18 cellular contexts compared by ENCODE assay signal in the genomic region with DNA sequence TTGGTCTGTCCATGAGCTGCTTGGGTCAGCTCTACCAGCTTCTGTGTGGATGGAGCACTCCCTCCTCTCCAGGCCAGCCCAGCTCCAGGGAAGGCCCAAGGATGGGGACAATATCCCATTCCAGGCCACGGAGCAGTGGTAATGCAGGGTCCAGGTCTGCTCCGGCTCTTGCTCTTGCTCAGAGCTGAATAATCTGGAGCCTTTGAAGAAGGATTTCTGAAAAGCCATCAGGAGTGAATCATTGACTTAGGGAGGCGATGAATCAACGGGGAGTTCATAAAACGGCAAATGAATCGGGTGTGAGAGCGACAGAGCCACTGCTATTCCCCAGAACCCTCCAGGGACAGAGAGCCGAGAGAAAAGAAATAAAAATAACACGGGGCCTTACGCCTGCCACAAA. TPM values are rescaled to one million over a fixed set of nuclear protein-coding genes. Genes with fewer than 3 reads are reported as not detected.
A peak's percentile ranks its signal among the peaks of the same experiment; 100 is the strongest.
DNase-seq lines count a peak whose midpoint lies in the region; ATAC-seq and TF ChIP-seq lines count a peak whose summit lies in the region.
"Had no signal": no experiment of that assay in that cellular context is flagged by ENCODE, and none has a peak within 500 bp of the region (broad histone marks: within the 10 kb centered on the region; RNA-seq: fewer than 3 reads in every experiment).

No MANE protein-coding gene starts in this region.

- no peak overlapping the region for H3K4me3 ChIP-seq in heart left ventricle
- H3K4me3 ChIP-seq: coronary artery, GM12878 had no signal

- intact Hi-C loops in heart left ventricle (cut with DNase I): no loop called here

- H3K9me3 ChIP-seq in heart left ventricle: no peaks in the 10 kb centered on the region

- H3K4me3 Mint-ChIP-seq in type B pancreatic cell: no peak overlapping the region
- H3K4me3 Mint-ChIP-seq: activated CD4-positive, alpha-beta T cell treated with anti-CD3 and anti-CD28 coated beads, Interleukin-2, amount 10 ng/mL, durations not matched to agents 24 days and 14 days; activated T-cell treated with anti-CD3 and anti-CD28 coated beads, Interleukin-2, amount 50 U/mL, for 24 hours had no signal

- peaks cover 19 to 41% (median 32%) of the 10 kb centered on the region in 9 donors for H3K27me3 ChIP-seq in heart left ventricle

- no peak overlapping the region for H3K27ac ChIP-seq in heart left ventricle
- H3K27ac ChIP-seq: coronary artery had no signal

- TF ChIP-seq POLR2A in heart left ventricle (IDR thresholded peaks at IDR 0.05): no peak

- TF ChIP-seq CTCF in type B pancreatic cell (conservative IDR thresholded peaks at IDR 0.05) (no peak), heart left ventricle (IDR thresholded peaks at IDR 0.05) (no peak)

- no peaks in the 10 kb centered on the region for H3K36me3 ChIP-seq in heart left ventricle

- no peak for ATAC-seq in heart left ventricle
- ATAC-seq in HG03354 (IDR thresholded peaks at IDR 0.05; ENCODE audit: poor library complexity, severe bottlenecking, unreplicated experiment): no peak
- ATAC-seq: GM12878 had no signal

- no peaks in the 10 kb centered on the region for H3K9me3 Mint-ChIP-seq in type B pancreatic cell
- H3K9me3 Mint-ChIP-seq: activated CD4-positive, alpha-beta T cell treated with anti-CD3 and anti-CD28 coated beads, Interleukin-2, amount 10 ng/mL, durations not matched to agents 24 days and 14 days; activated T-cell treated with anti-CD3 and anti-CD28 coated beads, Interleukin-2, amount 50 U/mL, for 24 hours had no signal

- H3K27me3 Mint-ChIP-seq in type B pancreatic cell: peaks cover 64% of the 10 kb centered on the region

- no peak overlapping the region for H3K27ac Mint-ChIP-seq in type B pancreatic cell
- H3K27ac Mint-ChIP-seq: activated CD4-positive, alpha-beta T cell treated with anti-CD3 and anti-CD28 coated beads, Interleukin-2, amount 10 ng/mL, durations not matched to agents 24 days and 14 days; activated T-cell treated with anti-CD3 and anti-CD28 coated beads, Interleukin-2, amount 50 U/mL, for 24 hours had no signal

- peaks cover 6% of the 10 kb centered on the region for H3K4me1 Mint-ChIP-seq in type B pancreatic cell (ENCODE audit: unreplicated experiment)

- H3K4me1 ChIP-seq in heart left ventricle: peaks cover 0 to 2% (median 0%) of the 10 kb centered on the region in 12 donors

- WGBS in heart left ventricle, 4 donors: 62 to 79% (median 76%) methylated on average over 10 of the region's 10 CpGs

- peaks cover 3% of the 10 kb centered on the region for H3K36me3 Mint-ChIP-seq in type B pancreatic cell

- peak; percentile 71 for DNase-seq in AG08395 (ENCODE audit: low spot score)
- DNase-seq in HPDE6-E6E7 (ENCODE audit: extremely low spot score): peak; percentile 54
- DNase-seq in amniotic epithelial cell (ENCODE audit: low read depth): peak; percentile 64
- DNase-seq in kidney glomerular epithelial cell (lab: John Stamatoyannopoulos, UW): peak; percentile 82
- DNase-seq in dedifferentiated amniotic fluid mesenchymal stem cell (ENCODE audit: extremely low spot score): no peak
- no peak for DNase-seq in type B pancreatic cell (ENCODE audit: extremely low spot score, unreplicated experiment)
- no peak for DNase-seq in heart left ventricle
- DNase-seq: activated CD4-positive, alpha-beta T cell treated with anti-CD3 and anti-CD28 coated beads, Interleukin-2, amount 10 ng/mL, durations not matched to agents 24 days and 14 days; amniotic stem cell; DMS153; NCI-H1105 treated with DMSO at 0.1 percent for 48 hours; NCI-H345; OCI-M1 had no signal

RNA-seq across cellular contexts. Expression of a gene that starts 7.8 kb away (rescaled TPM):
- 0.69 and 2.8 TPM in 2 replicates for total RNA-seq in type B pancreatic cell (ENCODE audit: low replicate concordance)
- under 1 TPM in 2 of 9 donors, not detected in 7; 0.17 to 0.18 TPM for total RNA-seq in heart left ventricle
- polyA plus RNA-seq in heart left ventricle: not detected
- total RNA-seq: T-helper 2 cell treated with Interferon-gamma antibody and Interleukin-4, amounts not matched to agents 100 ng/mL and 5 ng/mL, for 36 hours had no signal

RNA-seq across cellular contexts. Expression of a gene that starts 26.3 kb away (rescaled TPM):
- total RNA-seq in type B pancreatic cell (ENCODE audit: low replicate concordance): 22.7 and 33.1 TPM in 2 replicates
- 10 to 100 TPM; 30.7 to 43.7 (median 36.5) TPM for total RNA-seq in heart left ventricle
- 10 to 100 TPM; 36.2 to 51.6 TPM for polyA plus RNA-seq in heart left ventricle

RNA-seq across cellular contexts. Expression of a gene that starts 33.5 kb away (rescaled TPM):
- total RNA-seq in type B pancreatic cell (ENCODE audit: low replicate concordance) (7.0 and 25.1 TPM in 2 replicates), heart left ventricle (10 to 100 TPM in 6 of 9 donors, 1 to 10 TPM in 3; 4.6 to 27.0 (median 11.3) TPM)
- polyA plus RNA-seq in heart left ventricle: 10 to 100 TPM; 13.7 to 15.4 TPM

RNA-seq across cellular contexts. Expression of a gene that starts 49.0 kb away (rescaled TPM):
- total RNA-seq in type B pancreatic cell (ENCODE audit: low replicate concordance): 56.1 and 86.5 TPM in 2 replicates
- total RNA-seq in heart left ventricle: 10 to 100 TPM; 18.8 to 36.1 (median 26.1) TPM
- 10 to 100 TPM in 1 of 2 donors, 1 to 10 TPM in 1; 9.7 to 31.4 TPM for polyA plus RNA-seq in heart left ventricle

Comparison
In these comparisons a context has a peak if more than half of its experiments do, and no peak if none do; other contexts are left out.
1. DNase-seq: peak in AG08395 (single experiment), HPDE6-E6E7 (single experiment), amniotic epithelial cell (single experiment) and kidney glomerular epithelial cell (single experiment); none in dedifferentiated amniotic fluid mesenchymal stem cell (single experiment), type B pancreatic cell (single experiment) and heart left ventricle (0 of 5).